1 cellular context compared by ENCODE assay signal in the genomic region with DNA sequence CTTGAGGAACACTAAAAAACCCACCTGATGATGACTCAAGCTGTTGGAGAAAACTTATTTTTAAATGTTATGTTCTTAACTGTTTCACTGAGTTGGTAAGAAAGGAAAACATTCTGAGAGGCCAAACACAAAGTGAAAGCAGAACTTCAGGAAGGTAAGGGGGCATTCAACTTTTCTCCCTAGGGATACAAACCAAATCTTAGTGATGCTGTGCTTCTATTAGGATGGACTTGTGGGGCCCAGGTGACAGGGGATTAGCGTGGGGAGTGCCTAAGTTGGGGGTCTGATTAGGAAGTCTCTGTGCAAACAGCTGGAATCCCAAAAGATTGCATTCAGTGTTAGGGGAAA.
TF ChIP-seq lines count a peak whose summit lies in the region.

No MANE protein-coding gene starts in this region.

TF ChIP-seq in SK-N-SH treated with all-trans-retinoic acid at 6 μM for 48 hours, 23 proteins besides CTCF, POLR2A, EP300 and RAD21 (continued from another document):
- TF ChIP-seq POU6F1 (CRISPR knock-in tag; IDR thresholded peaks at IDR 0.05; ENCODE audit: borderline replicate concordance, low read depth) (no peak), SNAI2 (CRISPR knock-in tag; IDR thresholded peaks at IDR 0.05) (no peak), RARB (CRISPR knock-in tag; IDR thresholded peaks at IDR 0.05) (no peak), CSRNP3 (CRISPR knock-in tag; IDR thresholded peaks at IDR 0.05) (no peak), CSDC2 (CRISPR knock-in tag; IDR thresholded peaks at IDR 0.05) (no peak), BACH2 (CRISPR knock-in tag; IDR thresholded peaks at IDR 0.05; ENCODE audit: borderline replicate concordance) (no peak)
- TF ChIP-seq, protein P1, sequence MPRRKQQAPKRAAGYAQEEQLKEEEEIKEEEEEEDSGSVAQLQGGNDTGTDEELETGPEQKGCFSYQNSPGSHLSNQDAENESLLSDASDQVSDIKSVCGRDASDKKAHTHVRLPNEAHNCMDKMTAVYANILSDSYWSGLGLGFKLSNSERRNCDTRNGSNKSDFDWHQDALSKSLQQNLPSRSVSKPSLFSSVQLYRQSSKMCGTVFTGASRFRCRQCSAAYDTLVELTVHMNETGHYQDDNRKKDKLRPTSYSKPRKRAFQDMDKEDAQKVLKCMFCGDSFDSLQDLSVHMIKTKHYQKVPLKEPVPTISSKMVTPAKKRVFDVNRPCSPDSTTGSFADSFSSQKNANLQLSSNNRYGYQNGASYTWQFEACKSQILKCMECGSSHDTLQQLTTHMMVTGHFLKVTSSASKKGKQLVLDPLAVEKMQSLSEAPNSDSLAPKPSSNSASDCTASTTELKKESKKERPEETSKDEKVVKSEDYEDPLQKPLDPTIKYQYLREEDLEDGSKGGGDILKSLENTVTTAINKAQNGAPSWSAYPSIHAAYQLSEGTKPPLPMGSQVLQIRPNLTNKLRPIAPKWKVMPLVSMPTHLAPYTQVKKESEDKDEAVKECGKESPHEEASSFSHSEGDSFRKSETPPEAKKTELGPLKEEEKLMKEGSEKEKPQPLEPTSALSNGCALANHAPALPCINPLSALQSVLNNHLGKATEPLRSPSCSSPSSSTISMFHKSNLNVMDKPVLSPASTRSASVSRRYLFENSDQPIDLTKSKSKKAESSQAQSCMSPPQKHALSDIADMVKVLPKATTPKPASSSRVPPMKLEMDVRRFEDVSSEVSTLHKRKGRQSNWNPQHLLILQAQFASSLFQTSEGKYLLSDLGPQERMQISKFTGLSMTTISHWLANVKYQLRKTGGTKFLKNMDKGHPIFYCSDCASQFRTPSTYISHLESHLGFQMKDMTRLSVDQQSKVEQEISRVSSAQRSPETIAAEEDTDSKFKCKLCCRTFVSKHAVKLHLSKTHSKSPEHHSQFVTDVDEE (CRISPR knock-in tag; IDR thresholded peaks at IDR 0.05) = no peak
